ENCODE assay signal across 6 cellular contexts in genomic region chr6:33417127-33417902, GRCh38. TPM values are rescaled to one million over a fixed set of nuclear protein-coding genes. Genes with fewer than 3 reads are reported as not detected.
DNase-seq lines count a peak whose midpoint lies in the region; ATAC-seq and TF ChIP-seq lines count a peak whose summit lies in the region.

No MANE protein-coding gene starts in this region.

- no peaks in the 10 kb centered on the region for H3K9me3 ChIP-seq in colonic mucosa
- no peaks in the 10 kb centered on the region for H3K9me3 ChIP-seq in ovary

- DNase-seq in stimulated activated CD4-positive, alpha-beta T cell treated with anti-CD3 and anti-CD28 coated beads, Interleukin-15, amount 100 ng/mL, for 24 hours, result peak; percentile 30
- no peak for DNase-seq in stimulated activated CD4-positive, alpha-beta T cell treated with anti-CD3 and anti-CD28 coated beads, Interleukin-4, amount 100 ng/mL, for 1 hour
- DNase-seq in colonic mucosa, result no peak
- peak in 3 of 5 donors; percentile 43 to 64 (median 58) for DNase-seq in ovary
- DNase-seq in NK-92 (lab: John Stamatoyannopoulos, UW; ENCODE audit: unreplicated experiment), result no peak

- no peak for TF ChIP-seq POLR2A in ovary (IDR thresholded peaks at IDR 0.05)

- H3K27me3 ChIP-seq in colonic mucosa, result no peaks in the 10 kb centered on the region
- H3K27me3 ChIP-seq in ovary, result no peaks in the 10 kb centered on the region

- no peak for ATAC-seq in HG03460 (IDR thresholded peaks at IDR 0.05; ENCODE audit: unreplicated experiment)

- TF ChIP-seq CTCF in colonic mucosa (IDR thresholded peaks at IDR 0.05), result no peak
- no peak for TF ChIP-seq CTCF in ovary (IDR thresholded peaks at IDR 0.05)

- H3K36me3 ChIP-seq in colonic mucosa (peaks cover 4% of the 10 kb centered on the region), ovary (no peaks in the 10 kb centered on the region)

- H3K27ac ChIP-seq in colonic mucosa, result peak overlapping the region; percentile 79
- H3K27ac ChIP-seq in ovary, result peak overlapping the region; percentile 36 to 88

- intact Hi-C loops in colonic mucosa (cut with DNase I) (loop anchor here (10.0 kb wide), 1 partner anchor 103 kb away; the partner anchor contains the start of genes TAPBP and ZBTB22), ovary (cut with DNase I) (loop anchor here in 3 of 4 donors (5.0 to 10.0 kb wide), 4 partner anchors 103 to 143 kb away; partner anchors contain the start of genes B3GALT4 (in 1 of the 3), RGL2 (in 1 of the 3), RPS18 (in 1 of the 3) and TAPBP (in 1 of the 3))

- H3K4me1 ChIP-seq in colonic mucosa (peaks cover 7% of the 10 kb centered on the region), ovary (ENCODE audit: insufficient read depth) (peaks cover 5% of the 10 kb centered on the region)

- 1 to 2% (median 1%) methylated on average over 24 to 25 of the region's 25 CpGs for WGBS in ovary, 3 donors

- peak overlapping the region; percentile 58 to 93 for H3K9ac ChIP-seq in colonic mucosa (ENCODE audit: low read depth in 2 of 2, low read length in 2 of 2)

- no peak for TF ChIP-seq EP300 in ovary (IDR thresholded peaks at IDR 0.05)

- H3K4me3 ChIP-seq in colonic mucosa, result peak overlapping the region; percentile 67
- peak overlapping the region; percentile 71 for H3K4me3 ChIP-seq in ovary

RNA-seq across cellular contexts. Expression of gene CUTA, which starts 0.6 kb away (rescaled TPM):
- total RNA-seq in colonic mucosa (100 to 1,000 TPM; 145 to 172 TPM), ovary (100 to 1,000 TPM; 125 to 238 (median 177) TPM)
- 100 to 1,000 TPM; 173 to 250 TPM for polyA plus RNA-seq in ovary

RNA-seq across cellular contexts. Expression of gene SYNGAP1, which starts 2.5 kb away (rescaled TPM):
- total RNA-seq in colonic mucosa (10 to 100 TPM in 1 of 2 donors, 1 to 10 TPM in 1; 5.3 to 10.4 TPM), ovary (10 to 100 TPM; 17.5 to 60.0 (median 43.1) TPM)
- polyA plus RNA-seq in ovary, result 10 to 100 TPM; 14.6 to 29.8 TPM

RNA-seq across cellular contexts. Expression of gene PHF1, which starts 6.5 kb away (rescaled TPM):
- 10 to 100 TPM; 21.9 to 39.5 TPM for total RNA-seq in colonic mucosa
- total RNA-seq in ovary, result 100 to 1,000 TPM in 5 of 7 donors, 10 to 100 TPM in 2; 94.3 to 182 (median 123) TPM
- 100 to 1,000 TPM in 1 of 2 donors, 10 to 100 TPM in 1; 80.7 to 179 TPM for polyA plus RNA-seq in ovary

RNA-seq across cellular contexts. Expression of gene KIFC1, which starts 25.7 kb away (rescaled TPM):
- total RNA-seq in colonic mucosa (10 to 100 TPM; 15.8 to 74.6 TPM), ovary (1 to 10 TPM in 6 of 7 donors, under 1 TPM in 1; 0.60 to 3.9 (median 2.2) TPM)
- polyA plus RNA-seq in ovary, result 1 to 10 TPM; 1.7 to 2.3 TPM

RNA-seq across cellular contexts. Expression of gene ZBTB9, which starts 37.1 kb away (rescaled TPM):
- 1 to 10 TPM; 4.8 to 8.1 TPM for total RNA-seq in colonic mucosa
- 10 to 100 TPM in 3 of 7 donors, 1 to 10 TPM in 4; 2.4 to 13.5 (median 8.8) TPM for total RNA-seq in ovary
- polyA plus RNA-seq in ovary, result 10 to 100 TPM in 1 of 2 donors, 1 to 10 TPM in 1; 5.5 to 10.8 TPM

Comparison
In these comparisons a context has a peak if more than half of its experiments do, and no peak if none do; other contexts are left out.
1. DNase-seq: peak in stimulated activated CD4-positive, alpha-beta T cell treated with anti-CD3 and anti-CD28 coated beads, Interleukin-15, amount 100 ng/mL, for 24 hours (single experiment) and ovary (3 of 5); none in stimulated activated CD4-positive, alpha-beta T cell treated with anti-CD3 and anti-CD28 coated beads, Interleukin-4, amount 100 ng/mL, for 1 hour (single experiment), colonic mucosa (single experiment) and NK-92 (single experiment).